ENCODE assay signal across 12 cellular contexts in genomic region chr12:110677982-110678381, GRCh38. TPM values are rescaled to one million over a fixed set of nuclear protein-coding genes. Genes with fewer than 3 reads are reported as not detected.
DNase-seq lines count a peak whose midpoint lies in the region; ATAC-seq lines count a peak whose summit lies in the region.
"Had no signal": no experiment of that assay in that cellular context is flagged by ENCODE, and none has a peak within 500 bp of the region (broad histone marks: within the 10 kb centered on the region; RNA-seq: fewer than 3 reads in every experiment).

No MANE protein-coding gene starts in this region.

- no peak overlapping the region for H3K4me3 Mint-ChIP-seq in activated CD8-positive, alpha-beta memory T cell treated with anti-CD3 and anti-CD28 coated beads, Interleukin-2, amount 10 ng/mL, durations not matched to agents 7 days and 5 days
- no peak overlapping the region for H3K4me3 Mint-ChIP-seq in activated naive CD8-positive, alpha-beta T cell treated with anti-CD3 and anti-CD28 coated beads, Interleukin-2, amount 50 U/mL, for 24 hours
- peak overlapping the region; percentile 53 to 79 for H3K4me3 Mint-ChIP-seq in stimulated activated naive B cell treated with anti-CD40 and anti-IgM and Interleukin-4, amounts not matched to agents 10 μg/mL and 1 μg/mL and 100 μg/mL, for 72 hours

- DNase-seq in activated CD8-positive, alpha-beta memory T cell treated with anti-CD3 and anti-CD28 coated beads, Interleukin-2, amount 10 ng/mL, durations not matched to agents 7 days and 5 days: no peak
- no peak for DNase-seq in activated CD8-positive, alpha-beta memory T cell treated with anti-CD3 and anti-CD28 coated beads, Interleukin-2, amount 50 U/mL, for 48 hours
- DNase-seq in activated naive CD8-positive, alpha-beta T cell treated with anti-CD3 and anti-CD28 coated beads, Interleukin-2, amount 50 U/mL, for 24 hours: no peak
- DNase-seq in stimulated activated naive B cell treated with anti-CD40 and anti-IgM and Interleukin-4, amounts not matched to agents 10 μg/mL and 1 μg/mL and 100 μg/mL, for 72 hours: no peak
- DNase-seq in NCI-H2081 treated with DMSO at 0.1 percent for 48 hours (lab: John Stamatoyannopoulos, UW): no peak
- DNase-seq: EL, esophagus squamous epithelium, NCI-H1436 treated with DMSO at 0.1 percent for 48 hours had no signal

- H3K27ac Mint-ChIP-seq in activated CD8-positive, alpha-beta memory T cell treated with anti-CD3 and anti-CD28 coated beads, Interleukin-2, amount 10 ng/mL, durations not matched to agents 7 days and 5 days: peak overlapping the region; percentile 40
- H3K27ac Mint-ChIP-seq in activated naive CD8-positive, alpha-beta T cell treated with anti-CD3 and anti-CD28 coated beads, Interleukin-2, amount 50 U/mL, for 24 hours: peak overlapping the region; percentile 55
- H3K27ac Mint-ChIP-seq in stimulated activated naive B cell treated with anti-CD40 and anti-IgM and Interleukin-4, amounts not matched to agents 10 μg/mL and 1 μg/mL and 100 μg/mL, for 72 hours: peak overlapping the region; percentile 95

- CTCF ChIA-PET in activated CD8-positive, alpha-beta memory T cell treated with anti-CD3 and anti-CD28 coated beads, Interleukin-2, amount 10 ng/mL, durations not matched to agents 7 days and 5 days (lab: Charles Lee): interaction anchor here (1.1 to 1.7 kb wide), 2 partner anchors 11 to 12 kb away, joined by 4 to 5 read pairs; partner anchors contain the start of gene HVCN1

- H3K4me1 Mint-ChIP-seq in activated CD8-positive, alpha-beta memory T cell treated with anti-CD3 and anti-CD28 coated beads, Interleukin-2, amount 10 ng/mL, durations not matched to agents 7 days and 5 days: peaks cover 45% of the 10 kb centered on the region
- H3K4me1 Mint-ChIP-seq in activated naive CD8-positive, alpha-beta T cell treated with anti-CD3 and anti-CD28 coated beads, Interleukin-2, amount 50 U/mL, for 24 hours: peaks cover 62% of the 10 kb centered on the region
- H3K4me1 Mint-ChIP-seq in stimulated activated naive B cell treated with anti-CD40 and anti-IgM and Interleukin-4, amounts not matched to agents 10 μg/mL and 1 μg/mL and 100 μg/mL, for 72 hours: peaks cover 61 to 94% of the 10 kb centered on the region in 2 donors

- peaks cover 23% of the 10 kb centered on the region for H3K36me3 Mint-ChIP-seq in activated CD8-positive, alpha-beta memory T cell treated with anti-CD3 and anti-CD28 coated beads, Interleukin-2, amount 10 ng/mL, durations not matched to agents 7 days and 5 days
- H3K36me3 Mint-ChIP-seq in activated naive CD8-positive, alpha-beta T cell treated with anti-CD3 and anti-CD28 coated beads, Interleukin-2, amount 50 U/mL, for 24 hours (ENCODE audit: low read depth): peaks cover 28% of the 10 kb centered on the region
- peaks cover 67 to 77% of the 10 kb centered on the region in 2 donors for H3K36me3 Mint-ChIP-seq in stimulated activated naive B cell treated with anti-CD40 and anti-IgM and Interleukin-4, amounts not matched to agents 10 μg/mL and 1 μg/mL and 100 μg/mL, for 72 hours

- no peaks in the 10 kb centered on the region for H3K27me3 Mint-ChIP-seq in activated CD8-positive, alpha-beta memory T cell treated with anti-CD3 and anti-CD28 coated beads, Interleukin-2, amount 10 ng/mL, durations not matched to agents 7 days and 5 days
- no peaks in the 10 kb centered on the region for H3K27me3 Mint-ChIP-seq in activated naive CD8-positive, alpha-beta T cell treated with anti-CD3 and anti-CD28 coated beads, Interleukin-2, amount 50 U/mL, for 24 hours
- no peaks in the 10 kb centered on the region for H3K27me3 Mint-ChIP-seq in stimulated activated naive B cell treated with anti-CD40 and anti-IgM and Interleukin-4, amounts not matched to agents 10 μg/mL and 1 μg/mL and 100 μg/mL, for 72 hours

- no peak for ATAC-seq in activated CD8-positive, alpha-beta memory T cell treated with anti-CD3 and anti-CD28 coated beads, Interleukin-2, amount 10 ng/mL, durations not matched to agents 7 days and 5 days
- peak; percentile 2 for ATAC-seq in HG03095 (IDR thresholded peaks at IDR 0.05; ENCODE audit: unreplicated experiment)
- peak; percentile 42 for ATAC-seq in activated naive CD8-positive, alpha-beta T cell treated with anti-CD3 and anti-CD28 coated beads, Interleukin-2, amount 50 U/mL, for 24 hours
- ATAC-seq in stimulated activated naive B cell treated with anti-CD40 and anti-IgM and Interleukin-4, amounts not matched to agents 10 μg/mL and 1 μg/mL and 100 μg/mL, for 72 hours (replicated peaks): peak; percentile 38 to 47
- no peak for ATAC-seq in HG02970 (IDR thresholded peaks at IDR 0.05; ENCODE audit: low FRiP score, unreplicated experiment)
- ATAC-seq in GM19035 (IDR thresholded peaks at IDR 0.05; ENCODE audit: unreplicated experiment): no peak

- H3K9me3 Mint-ChIP-seq in activated CD8-positive, alpha-beta memory T cell treated with anti-CD3 and anti-CD28 coated beads, Interleukin-2, amount 10 ng/mL, durations not matched to agents 7 days and 5 days (ENCODE audit: low read depth): peaks cover 4% of the 10 kb centered on the region
- H3K9me3 Mint-ChIP-seq in activated naive CD8-positive, alpha-beta T cell treated with anti-CD3 and anti-CD28 coated beads, Interleukin-2, amount 50 U/mL, for 24 hours: peaks cover 5% of the 10 kb centered on the region
- peaks cover 3 to 7% of the 10 kb centered on the region in 2 donors for H3K9me3 Mint-ChIP-seq in stimulated activated naive B cell treated with anti-CD40 and anti-IgM and Interleukin-4, amounts not matched to agents 10 μg/mL and 1 μg/mL and 100 μg/mL, for 72 hours

RNA-seq across cellular contexts. Expression of gene HVCN1, which starts 10.9 kb away (rescaled TPM):
- total RNA-seq in activated CD8-positive, alpha-beta memory T cell treated with anti-CD3 and anti-CD28 coated beads, Interleukin-2, amount 10 ng/mL, durations not matched to agents 7 days and 5 days: 10 to 100 TPM; 11.7 to 19.9 TPM
- total RNA-seq: SJSA1 had no signal

Comparison
In these comparisons a context has a peak if more than half of its experiments do, and no peak if none do; other contexts are left out.
1. ATAC-seq: peak in HG03095 (single experiment), activated naive CD8-positive, alpha-beta T cell treated with anti-CD3 and anti-CD28 coated beads, Interleukin-2, amount 50 U/mL, for 24 hours (single experiment) and stimulated activated naive B cell treated with anti-CD40 and anti-IgM and Interleukin-4, amounts not matched to agents 10 μg/mL and 1 μg/mL and 100 μg/mL, for 72 hours (2 of 2); none in activated CD8-positive, alpha-beta memory T cell treated with anti-CD3 and anti-CD28 coated beads, Interleukin-2, amount 10 ng/mL, durations not matched to agents 7 days and 5 days (single experiment), HG02970 (single experiment) and GM19035 (single experiment).
2. H3K27ac Mint-ChIP-seq: peak in every context shown above with its lines; median percentile 95 in stimulated activated naive B cell treated with anti-CD40 and anti-IgM and Interleukin-4, amounts not matched to agents 10 μg/mL and 1 μg/mL and 100 μg/mL, for 72 hours; 55 in activated naive CD8-positive, alpha-beta T cell treated with anti-CD3 and anti-CD28 coated beads, Interleukin-2, amount 50 U/mL, for 24 hours; 40 in activated CD8-positive, alpha-beta memory T cell treated with anti-CD3 and anti-CD28 coated beads, Interleukin-2, amount 10 ng/mL, durations not matched to agents 7 days and 5 days.
3. H3K4me3 Mint-ChIP-seq: peak in stimulated activated naive B cell treated with anti-CD40 and anti-IgM and Interleukin-4, amounts not matched to agents 10 μg/mL and 1 μg/mL and 100 μg/mL, for 72 hours (2 of 2); none in activated CD8-positive, alpha-beta memory T cell treated with anti-CD3 and anti-CD28 coated beads, Interleukin-2, amount 10 ng/mL, durations not matched to agents 7 days and 5 days (single experiment) and activated naive CD8-positive, alpha-beta T cell treated with anti-CD3 and anti-CD28 coated beads, Interleukin-2, amount 50 U/mL, for 24 hours (single experiment).